Comparison of ENCODE assay signal across 30 cellular contexts in genomic region chr2:205970348-205970747, GRCh38.
"Had no signal": no experiment of that assay in that cellular context is flagged by ENCODE, and none has a peak within 500 bp of the region (broad histone marks: within the 10 kb centered on the region; RNA-seq: fewer than 3 reads in every experiment).

No MANE protein-coding gene starts in this region.

- H3K4me1 ChIP-seq: ascending aorta had no signal

- H3K4me3 ChIP-seq: ascending aorta, cardiac muscle cell, PC-9 had no signal

- H3K9ac ChIP-seq: KMS-11 had no signal

- H3K4me1 Mint-ChIP-seq: activated CD4-positive, alpha-beta T cell treated with anti-CD3 and anti-CD28 coated beads, Interleukin-2, amount 10 ng/mL, durations not matched to agents 7 days and 5 days; activated naive CD4-positive, alpha-beta T cell treated with anti-CD3 and anti-CD28 coated beads, Interleukin-2, amount 50 U/mL, for 24 hours; activated naive CD8-positive, alpha-beta T cell treated with anti-CD3 and anti-CD28 coated beads, Interleukin-2, amount 10 ng/mL, durations not matched to agents 7 days and 5 days; central memory CD8-positive, alpha-beta T cell; T-cell had no signal

- H3K4me3 Mint-ChIP-seq: activated CD4-positive, alpha-beta T cell treated with anti-CD3 and anti-CD28 coated beads for 36 hours; activated CD4-positive, alpha-beta T cell treated with anti-CD3 and anti-CD28 coated beads, Interleukin-2, amount 10 ng/mL, durations not matched to agents 7 days and 5 days; activated CD8-positive, alpha-beta T cell treated with anti-CD3 and anti-CD28 coated beads, Interleukin-2, amount 10 ng/mL, durations not matched to agents 7 days and 5 days; activated naive CD4-positive, alpha-beta T cell treated with anti-CD3 and anti-CD28 coated beads, Interleukin-2, amount 50 U/mL, for 24 hours; activated naive CD8-positive, alpha-beta T cell treated with anti-CD3 and anti-CD28 coated beads, Interleukin-2, amount 10 ng/mL, durations not matched to agents 7 days and 5 days; activated T-cell treated with anti-CD3 and anti-CD28 coated beads, Interleukin-2, amount 50 U/mL, for 24 hours; central memory CD8-positive, alpha-beta T cell; T-cell had no signal

- H3K27ac Mint-ChIP-seq: activated CD4-positive, alpha-beta T cell treated with anti-CD3 and anti-CD28 coated beads for 36 hours; activated CD4-positive, alpha-beta T cell treated with anti-CD3 and anti-CD28 coated beads, Interleukin-2, amount 10 ng/mL, durations not matched to agents 7 days and 5 days; activated CD8-positive, alpha-beta T cell treated with anti-CD3 and anti-CD28 coated beads, Interleukin-2, amount 10 ng/mL, durations not matched to agents 7 days and 5 days; activated naive CD4-positive, alpha-beta T cell treated with anti-CD3 and anti-CD28 coated beads, Interleukin-2, amount 50 U/mL, for 24 hours; activated naive CD8-positive, alpha-beta T cell treated with anti-CD3 and anti-CD28 coated beads, Interleukin-2, amount 10 ng/mL, durations not matched to agents 7 days and 5 days; activated T-cell treated with anti-CD3 and anti-CD28 coated beads, Interleukin-2, amount 50 U/mL, for 24 hours; activated T-helper 2 cell treated with anti-CD3 and anti-CD28 coated beads, Interferon-gamma antibody, Interleukin-2, Interleukin-4, amounts not matched to agents 10 μg/mL and 5 μg/mL and 100 μg/mL, durations not matched to agents 14 hours and 24 hours and 36 hours; T-cell had no signal

- H3K36me3 ChIP-seq: ascending aorta, cardiac muscle cell had no signal

- H3K9me3 ChIP-seq: ascending aorta had no signal

- H2AFZ ChIP-seq: PC-9 had no signal

- DNase-seq: activated CD4-positive, alpha-beta T cell treated with anti-CD3 and anti-CD28 coated beads for 36 hours; activated CD4-positive, alpha-beta T cell treated with anti-CD3 and anti-CD28 coated beads, Interleukin-2, amount 10 ng/mL, durations not matched to agents 7 days and 5 days; activated CD4-positive, alpha-beta T cell treated with anti-CD3 and anti-CD28 coated beads, Interleukin-2, amount 50 U/mL, for 48 hours; activated CD8-positive, alpha-beta T cell treated with anti-CD3 and anti-CD28 coated beads, Interleukin-2, amount 10 ng/mL, durations not matched to agents 7 days and 5 days; activated gamma-delta T cell; activated naive CD4-positive, alpha-beta T cell treated with Interleukin-2 at 50 U/mL for 16 hours; activated naive CD8-positive, alpha-beta T cell treated with anti-CD3 and anti-CD28 coated beads, Interleukin-2, amount 10 ng/mL, durations not matched to agents 7 days and 5 days; activated T-cell treated with anti-CD3 and anti-CD28 coated beads, Interleukin-2, amount 50 U/mL, for 24 hours; amygdala; NCI-H1048; NCI-H1436 treated with DMSO at 0.1 percent for 48 hours; NCI-H1694 treated with DMSO at 0.1 percent for 48 hours; NCI-H2029 treated with DMSO at 0.1 percent for 48 hours; NCI-H2107; NCI-H2171; NCI-H510A; NCI-H526; NCI-H748 treated with DMSO at 0.1 percent for 48 hours; PC-9; SIG-M5; T-cell; T-helper 2 cell; T-helper 9 cell had no signal

- H3K27ac ChIP-seq: ascending aorta, cardiac muscle cell, KMS-11, PC-9, RWPE1 had no signal

- H3K4me2 ChIP-seq: KMS-11, PC-9 had no signal

- H3K36me3 Mint-ChIP-seq: activated naive CD4-positive, alpha-beta T cell treated with anti-CD3 and anti-CD28 coated beads, Interleukin-2, amount 50 U/mL, for 24 hours; activated naive CD8-positive, alpha-beta T cell treated with anti-CD3 and anti-CD28 coated beads, Interleukin-2, amount 10 ng/mL, durations not matched to agents 7 days and 5 days; T-cell had no signal

- H3K27me3 ChIP-seq: ascending aorta, cardiac muscle cell had no signal

- H3K9me3 Mint-ChIP-seq: activated CD4-positive, alpha-beta T cell treated with anti-CD3 and anti-CD28 coated beads, Interleukin-2, amount 10 ng/mL, durations not matched to agents 7 days and 5 days; activated naive CD4-positive, alpha-beta T cell treated with anti-CD3 and anti-CD28 coated beads, Interleukin-2, amount 50 U/mL, for 24 hours; activated naive CD8-positive, alpha-beta T cell treated with anti-CD3 and anti-CD28 coated beads, Interleukin-2, amount 10 ng/mL, durations not matched to agents 7 days and 5 days; activated T-cell treated with anti-CD3 and anti-CD28 coated beads, Interleukin-2, amount 50 U/mL, for 24 hours; activated T-helper 2 cell treated with anti-CD3 and anti-CD28 coated beads, Interferon-gamma antibody, Interleukin-2, Interleukin-4, amounts not matched to agents 10 μg/mL and 5 μg/mL and 100 μg/mL, durations not matched to agents 14 hours and 24 hours and 36 hours; central memory CD8-positive, alpha-beta T cell; T-cell had no signal
